In the genomic region with DNA sequence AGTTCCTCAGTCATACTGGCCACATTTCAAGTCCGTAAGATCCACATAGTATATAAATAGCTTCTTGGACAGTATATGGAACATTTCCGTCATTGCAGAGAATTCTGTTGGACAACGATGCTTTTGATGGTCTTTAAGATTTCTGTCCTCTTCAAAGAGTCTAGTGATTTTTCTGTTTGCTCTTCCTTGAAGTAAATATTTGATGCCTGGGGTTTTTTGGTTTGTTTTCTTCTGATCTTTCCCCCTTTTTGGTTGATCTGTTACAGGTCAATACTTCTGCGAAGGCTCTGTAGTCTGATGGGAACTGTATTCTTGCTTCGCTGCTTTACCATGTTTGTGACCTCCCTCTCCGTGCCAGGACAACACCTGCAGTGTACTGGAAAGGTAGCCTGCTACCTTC, we compare ENCODE assay signal across 1 cellular context.
TF ChIP-seq lines count a peak whose summit lies in the region.

No MANE protein-coding gene starts in this region.

TF ChIP-seq in HepG2, 621 proteins besides CTCF, POLR2A, EP300 and RAD21 (continued from another document and continues in another):
- TF ChIP-seq, protein P1, sequence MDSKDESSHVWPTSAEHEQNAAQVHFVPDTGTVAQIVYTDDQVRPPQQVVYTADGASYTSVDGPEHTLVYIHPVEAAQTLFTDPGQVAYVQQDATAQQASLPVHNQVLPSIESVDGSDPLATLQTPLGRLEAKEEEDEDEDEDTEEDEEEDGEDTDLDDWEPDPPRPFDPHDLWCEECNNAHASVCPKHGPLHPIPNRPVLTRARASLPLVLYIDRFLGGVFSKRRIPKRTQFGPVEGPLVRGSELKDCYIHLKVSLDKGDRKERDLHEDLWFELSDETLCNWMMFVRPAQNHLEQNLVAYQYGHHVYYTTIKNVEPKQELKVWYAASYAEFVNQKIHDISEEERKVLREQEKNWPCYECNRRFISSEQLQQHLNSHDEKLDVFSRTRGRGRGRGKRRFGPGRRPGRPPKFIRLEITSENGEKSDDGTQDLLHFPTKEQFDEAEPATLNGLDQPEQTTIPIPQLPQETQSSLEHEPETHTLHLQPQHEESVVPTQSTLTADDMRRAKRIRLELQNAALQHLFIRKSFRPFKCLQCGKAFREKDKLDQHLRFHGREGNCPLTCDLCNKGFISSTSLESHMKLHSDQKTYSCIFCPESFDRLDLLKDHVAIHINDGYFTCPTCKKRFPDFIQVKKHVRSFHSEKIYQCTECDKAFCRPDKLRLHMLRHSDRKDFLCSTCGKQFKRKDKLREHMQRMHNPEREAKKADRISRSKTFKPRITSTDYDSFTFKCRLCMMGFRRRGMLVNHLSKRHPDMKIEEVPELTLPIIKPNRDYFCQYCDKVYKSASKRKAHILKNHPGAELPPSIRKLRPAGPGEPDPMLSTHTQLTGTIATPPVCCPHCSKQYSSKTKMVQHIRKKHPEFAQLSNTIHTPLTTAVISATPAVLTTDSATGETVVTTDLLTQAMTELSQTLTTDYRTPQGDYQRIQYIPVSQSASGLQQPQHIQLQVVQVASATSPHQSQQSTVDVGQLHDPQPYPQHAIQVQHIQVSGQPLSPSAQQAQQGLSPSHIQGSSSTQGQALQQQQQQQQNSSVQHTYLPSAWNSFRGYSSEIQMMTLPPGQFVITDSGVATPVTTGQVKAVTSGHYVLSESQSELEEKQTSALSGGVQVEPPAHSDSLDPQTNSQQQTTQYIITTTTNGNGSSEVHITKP (CRISPR knock-in tag; IDR thresholded peaks at IDR 0.05; ENCODE audit: low read depth), result no peak
- TF ChIP-seq CBX1 (IDR thresholded peaks at IDR 0.05; ENCODE audit: low read depth) (no peak), ARNTL (CRISPR knock-in tag; IDR thresholded peaks at IDR 0.05) (no peak), TEAD3 (CRISPR knock-in tag; optimal IDR thresholded peaks at IDR 0.05; ENCODE audit: borderline replicate concordance) (peak; percentile 69), NFKB2 (CRISPR knock-in tag; IDR thresholded peaks at IDR 0.05; ENCODE audit: borderline replicate concordance) (no peak), SMAD3 (CRISPR knock-in tag; IDR thresholded peaks at IDR 0.05) (peak; percentile 62; the same call in 1 of the 2 replicates), FOXK1 (CRISPR knock-in tag; IDR thresholded peaks at IDR 0.05; ENCODE audit: borderline replicate concordance, low read depth) (0 out of 2 replicates have a peak, but pooled peaks have one; percentile 26), ZNF563 (CRISPR knock-in tag; IDR thresholded peaks at IDR 0.05) (no peak), ASH2L (IDR thresholded peaks at IDR 0.05; ENCODE audit: insufficient read length, low read depth, low read length) (peak; percentile 49), RARG (CRISPR knock-in tag; IDR thresholded peaks at IDR 0.05; ENCODE audit: low read depth) (no peak), CBFB (CRISPR knock-in tag; IDR thresholded peaks at IDR 0.05) (no peak), ZNF124 (CRISPR knock-in tag; IDR thresholded peaks at IDR 0.05) (peak; percentile 60; the same call in 1 of the 2 replicates), NRL (CRISPR knock-in tag; IDR thresholded peaks at IDR 0.05; ENCODE audit: borderline replicate concordance) (no peak), ONECUT2 (CRISPR knock-in tag; IDR thresholded peaks at IDR 0.05) (peak; percentile 93), HMG20B (CRISPR knock-in tag; conservative IDR thresholded peaks at IDR 0.05) (peak; percentile 72), PLRG1 (conservative IDR thresholded peaks at IDR 0.05) (no peak), ZNF331 (CRISPR knock-in tag; IDR thresholded peaks at IDR 0.05) (peak; percentile 78), ZNF567 (CRISPR knock-in tag; IDR thresholded peaks at IDR 0.05; ENCODE audit: borderline replicate concordance) (no peak), ZSCAN21 (CRISPR knock-in tag; IDR thresholded peaks at IDR 0.05; ENCODE audit: borderline replicate concordance) (no peak), ZNF430 (CRISPR knock-in tag; IDR thresholded peaks at IDR 0.05) (no peak), HHEX (CRISPR knock-in tag; IDR thresholded peaks at IDR 0.05) (peak; percentile 61; the same call in 1 of the 2 replicates), MTA1 (CRISPR knock-in tag; IDR thresholded peaks at IDR 0.05; ENCODE audit: borderline replicate concordance) (no peak; the same call in 1 of the 2 replicates), POLR2AphosphoS2 (IDR thresholded peaks at IDR 0.05; ENCODE audit: low read depth, low read length) (no peak), HNRNPUL1 (IDR thresholded peaks at IDR 0.05; ENCODE audit: low read depth, low read length) (no peak), ZNF598 (CRISPR knock-in tag; IDR thresholded peaks at IDR 0.05; ENCODE audit: borderline replicate concordance) (no peak), NFE2L1 (CRISPR knock-in tag; IDR thresholded peaks at IDR 0.05; ENCODE audit: borderline replicate concordance) (no peak), NFKBIZ (CRISPR knock-in tag; IDR thresholded peaks at IDR 0.05) (no peak), JUNB (CRISPR knock-in tag; IDR thresholded peaks at IDR 0.05; ENCODE audit: borderline replicate concordance) (peak; percentile 13; the same call in 1 of the 2 replicates), NFYB (CRISPR knock-in tag; IDR thresholded peaks at IDR 0.05) (no peak), ELF3 (CRISPR knock-in tag; IDR thresholded peaks at IDR 0.05) (peak; percentile 87), PHF21A (CRISPR knock-in tag; IDR thresholded peaks at IDR 0.05) (peak; percentile 80), ZNF264 (CRISPR knock-in tag; IDR thresholded peaks at IDR 0.05) (0 out of 2 replicates have a peak, but pooled peaks have one; percentile 22), ZNF720 (CRISPR knock-in tag; IDR thresholded peaks at IDR 0.05) (no peak), HOXA3 (CRISPR knock-in tag; IDR thresholded peaks at IDR 0.05) (peak; percentile 65; the same call in 1 of the 2 replicates)
- TF ChIP-seq, protein P2, sequence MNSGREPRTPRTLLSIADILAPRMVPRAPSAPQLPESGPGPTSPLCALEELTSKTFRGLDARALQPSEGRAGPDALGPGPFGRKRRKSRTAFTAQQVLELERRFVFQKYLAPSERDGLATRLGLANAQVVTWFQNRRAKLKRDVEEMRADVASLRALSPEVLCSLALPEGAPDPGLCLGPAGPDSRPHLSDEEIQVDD (CRISPR knock-in tag; IDR thresholded peaks at IDR 0.05; ENCODE audit: borderline replicate concordance), result no peak
- TF ChIP-seq, protein P3, sequence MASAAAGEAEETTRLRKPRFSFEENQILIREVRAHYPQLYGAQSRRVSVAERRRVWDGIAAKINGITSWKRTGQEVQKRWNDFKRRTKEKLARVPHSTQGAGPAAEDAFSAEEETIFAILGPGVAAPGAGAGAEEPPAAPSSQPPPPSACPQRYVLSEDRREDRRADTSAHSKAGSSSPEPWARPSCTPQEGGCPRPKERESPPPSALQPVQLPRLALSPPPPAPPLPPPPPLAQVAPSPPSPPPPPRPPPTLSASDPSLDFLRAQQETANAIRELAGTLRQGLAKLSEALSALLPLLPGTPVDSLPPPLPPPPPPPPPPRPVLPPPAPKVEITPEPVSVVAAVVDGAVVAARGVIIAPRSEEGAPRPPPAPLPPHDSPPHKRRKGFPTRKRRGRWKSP (CRISPR knock-in tag; IDR thresholded peaks at IDR 0.05), result no peak; the same call in 1 of the 2 replicates
- TF ChIP-seq, protein P4, sequence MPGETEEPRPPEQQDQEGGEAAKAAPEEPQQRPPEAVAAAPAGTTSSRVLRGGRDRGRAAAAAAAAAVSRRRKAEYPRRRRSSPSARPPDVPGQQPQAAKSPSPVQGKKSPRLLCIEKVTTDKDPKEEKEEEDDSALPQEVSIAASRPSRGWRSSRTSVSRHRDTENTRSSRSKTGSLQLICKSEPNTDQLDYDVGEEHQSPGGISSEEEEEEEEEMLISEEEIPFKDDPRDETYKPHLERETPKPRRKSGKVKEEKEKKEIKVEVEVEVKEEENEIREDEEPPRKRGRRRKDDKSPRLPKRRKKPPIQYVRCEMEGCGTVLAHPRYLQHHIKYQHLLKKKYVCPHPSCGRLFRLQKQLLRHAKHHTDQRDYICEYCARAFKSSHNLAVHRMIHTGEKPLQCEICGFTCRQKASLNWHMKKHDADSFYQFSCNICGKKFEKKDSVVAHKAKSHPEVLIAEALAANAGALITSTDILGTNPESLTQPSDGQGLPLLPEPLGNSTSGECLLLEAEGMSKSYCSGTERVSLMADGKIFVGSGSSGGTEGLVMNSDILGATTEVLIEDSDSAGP (CRISPR knock-in tag; IDR thresholded peaks at IDR 0.05; ENCODE audit: borderline replicate concordance), result no peak
- TF ChIP-seq, protein P5, sequence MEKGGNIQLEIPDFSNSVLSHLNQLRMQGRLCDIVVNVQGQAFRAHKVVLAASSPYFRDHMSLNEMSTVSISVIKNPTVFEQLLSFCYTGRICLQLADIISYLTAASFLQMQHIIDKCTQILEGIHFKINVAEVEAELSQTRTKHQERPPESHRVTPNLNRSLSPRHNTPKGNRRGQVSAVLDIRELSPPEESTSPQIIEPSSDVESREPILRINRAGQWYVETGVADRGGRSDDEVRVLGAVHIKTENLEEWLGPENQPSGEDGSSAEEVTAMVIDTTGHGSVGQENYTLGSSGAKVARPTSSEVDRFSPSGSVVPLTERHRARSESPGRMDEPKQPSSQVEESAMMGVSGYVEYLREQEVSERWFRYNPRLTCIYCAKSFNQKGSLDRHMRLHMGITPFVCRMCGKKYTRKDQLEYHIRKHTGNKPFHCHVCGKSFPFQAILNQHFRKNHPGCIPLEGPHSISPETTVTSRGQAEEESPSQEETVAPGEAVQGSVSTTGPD (CRISPR knock-in tag; IDR thresholded peaks at IDR 0.05), result peak; percentile 78
- TF ChIP-seq, protein P6, sequence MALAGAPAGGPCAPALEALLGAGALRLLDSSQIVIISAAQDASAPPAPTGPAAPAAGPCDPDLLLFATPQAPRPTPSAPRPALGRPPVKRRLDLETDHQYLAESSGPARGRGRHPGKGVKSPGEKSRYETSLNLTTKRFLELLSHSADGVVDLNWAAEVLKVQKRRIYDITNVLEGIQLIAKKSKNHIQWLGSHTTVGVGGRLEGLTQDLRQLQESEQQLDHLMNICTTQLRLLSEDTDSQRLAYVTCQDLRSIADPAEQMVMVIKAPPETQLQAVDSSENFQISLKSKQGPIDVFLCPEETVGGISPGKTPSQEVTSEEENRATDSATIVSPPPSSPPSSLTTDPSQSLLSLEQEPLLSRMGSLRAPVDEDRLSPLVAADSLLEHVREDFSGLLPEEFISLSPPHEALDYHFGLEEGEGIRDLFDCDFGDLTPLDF (CRISPR knock-in tag; IDR thresholded peaks at IDR 0.05), result no peak
- TF ChIP-seq, protein P7, sequence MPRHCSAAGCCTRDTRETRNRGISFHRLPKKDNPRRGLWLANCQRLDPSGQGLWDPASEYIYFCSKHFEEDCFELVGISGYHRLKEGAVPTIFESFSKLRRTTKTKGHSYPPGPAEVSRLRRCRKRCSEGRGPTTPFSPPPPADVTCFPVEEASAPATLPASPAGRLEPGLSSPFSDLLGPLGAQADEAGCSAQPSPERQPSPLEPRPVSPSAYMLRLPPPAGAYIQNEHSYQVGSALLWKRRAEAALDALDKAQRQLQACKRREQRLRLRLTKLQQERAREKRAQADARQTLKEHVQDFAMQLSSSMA (CRISPR knock-in tag; IDR thresholded peaks at IDR 0.05), result no peak
- TF ChIP-seq, protein P8, sequence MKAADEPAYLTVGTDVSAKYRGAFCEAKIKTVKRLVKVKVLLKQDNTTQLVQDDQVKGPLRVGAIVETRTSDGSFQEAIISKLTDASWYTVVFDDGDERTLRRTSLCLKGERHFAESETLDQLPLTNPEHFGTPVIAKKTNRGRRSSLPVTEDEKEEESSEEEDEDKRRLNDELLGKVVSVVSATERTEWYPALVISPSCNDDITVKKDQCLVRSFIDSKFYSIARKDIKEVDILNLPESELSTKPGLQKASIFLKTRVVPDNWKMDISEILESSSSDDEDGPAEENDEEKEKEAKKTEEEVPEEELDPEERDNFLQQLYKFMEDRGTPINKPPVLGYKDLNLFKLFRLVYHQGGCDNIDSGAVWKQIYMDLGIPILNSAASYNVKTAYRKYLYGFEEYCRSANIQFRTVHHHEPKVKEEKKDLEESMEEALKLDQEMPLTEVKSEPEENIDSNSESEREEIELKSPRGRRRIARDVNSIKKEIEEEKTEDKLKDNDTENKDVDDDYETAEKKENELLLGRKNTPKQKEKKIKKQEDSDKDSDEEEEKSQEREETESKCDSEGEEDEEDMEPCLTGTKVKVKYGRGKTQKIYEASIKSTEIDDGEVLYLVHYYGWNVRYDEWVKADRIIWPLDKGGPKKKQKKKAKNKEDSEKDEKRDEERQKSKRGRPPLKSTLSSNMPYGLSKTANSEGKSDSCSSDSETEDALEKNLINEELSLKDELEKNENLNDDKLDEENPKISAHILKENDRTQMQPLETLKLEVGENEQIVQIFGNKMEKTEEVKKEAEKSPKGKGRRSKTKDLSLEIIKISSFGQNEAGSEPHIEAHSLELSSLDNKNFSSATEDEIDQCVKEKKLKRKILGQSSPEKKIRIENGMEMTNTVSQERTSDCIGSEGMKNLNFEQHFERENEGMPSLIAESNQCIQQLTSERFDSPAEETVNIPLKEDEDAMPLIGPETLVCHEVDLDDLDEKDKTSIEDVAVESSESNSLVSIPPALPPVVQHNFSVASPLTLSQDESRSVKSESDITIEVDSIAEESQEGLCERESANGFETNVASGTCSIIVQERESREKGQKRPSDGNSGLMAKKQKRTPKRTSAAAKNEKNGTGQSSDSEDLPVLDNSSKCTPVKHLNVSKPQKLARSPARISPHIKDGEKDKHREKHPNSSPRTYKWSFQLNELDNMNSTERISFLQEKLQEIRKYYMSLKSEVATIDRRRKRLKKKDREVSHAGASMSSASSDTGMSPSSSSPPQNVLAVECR (CRISPR knock-in tag; IDR thresholded peaks at IDR 0.05; ENCODE audit: borderline replicate concordance), result no peak
- TF ChIP-seq, protein P9, sequence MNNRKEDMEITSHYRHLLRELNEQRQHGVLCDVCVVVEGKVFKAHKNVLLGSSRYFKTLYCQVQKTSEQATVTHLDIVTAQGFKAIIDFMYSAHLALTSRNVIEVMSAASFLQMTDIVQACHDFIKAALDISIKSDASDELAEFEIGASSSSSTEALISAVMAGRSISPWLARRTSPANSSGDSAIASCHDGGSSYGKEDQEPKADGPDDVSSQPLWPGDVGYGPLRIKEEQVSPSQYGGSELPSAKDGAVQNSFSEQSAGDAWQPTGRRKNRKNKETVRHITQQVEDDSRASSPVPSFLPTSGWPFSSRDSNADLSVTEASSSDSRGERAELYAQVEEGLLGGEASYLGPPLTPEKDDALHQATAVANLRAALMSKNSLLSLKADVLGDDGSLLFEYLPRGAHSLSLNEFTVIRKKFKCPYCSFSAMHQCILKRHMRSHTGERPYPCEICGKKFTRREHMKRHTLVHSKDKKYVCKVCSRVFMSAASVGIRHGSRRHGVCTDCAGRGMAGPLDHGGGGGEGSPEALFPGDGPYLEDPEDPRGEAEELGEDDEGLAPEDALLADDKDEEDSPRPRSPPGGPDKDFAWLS (CRISPR knock-in tag; IDR thresholded peaks at IDR 0.05; ENCODE audit: borderline replicate concordance), result no peak
- TF ChIP-seq, protein P10, sequence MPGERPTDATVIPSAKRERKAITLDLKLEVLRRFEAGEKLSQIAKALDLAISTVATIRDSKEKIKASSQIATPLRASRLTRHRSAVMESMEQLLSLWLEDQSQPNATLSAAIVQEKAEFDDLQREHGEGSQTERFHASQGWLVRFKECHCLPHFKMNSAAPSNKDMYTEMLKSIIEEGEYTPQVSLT (CRISPR knock-in tag; IDR thresholded peaks at IDR 0.05; ENCODE audit: borderline replicate concordance, low read depth), result no peak
- TF ChIP-seq, protein P11, sequence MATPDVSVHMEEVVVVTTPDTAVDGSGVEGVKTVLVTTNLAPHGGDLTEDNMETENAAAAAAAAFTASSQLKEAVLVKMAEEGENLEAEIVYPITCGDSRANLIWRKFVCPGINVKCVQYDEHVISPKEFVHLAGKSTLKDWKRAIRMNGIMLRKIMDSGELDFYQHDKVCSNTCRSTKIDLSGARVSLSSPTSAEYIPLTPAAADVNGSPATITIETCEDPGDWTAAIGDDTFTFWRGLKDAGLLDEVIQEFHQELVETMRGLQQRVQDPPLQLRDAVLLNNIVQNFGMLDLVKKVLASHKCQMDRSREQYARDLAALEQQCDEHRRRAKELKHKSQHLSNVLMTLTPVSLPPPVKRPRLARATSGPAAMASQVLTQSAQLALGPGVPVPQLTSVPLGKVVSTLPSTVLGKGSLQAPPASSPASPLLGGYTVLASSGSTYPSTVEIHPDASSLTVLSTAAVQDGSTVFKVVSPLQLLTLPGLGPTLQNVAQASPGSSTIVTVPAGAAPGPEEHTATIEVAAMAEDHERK (CRISPR knock-in tag; IDR thresholded peaks at IDR 0.05; ENCODE audit: low read depth), result no peak
